6 cellular contexts compared by ENCODE assay signal in genomic region chr1:44820328-44820944, GRCh38. TPM values are rescaled to one million over a fixed set of nuclear protein-coding genes. Genes with fewer than 3 reads are reported as not detected.
A peak's percentile ranks its signal among the peaks of the same experiment; 100 is the strongest.
DNase-seq lines count a peak whose midpoint lies in the region; ATAC-seq, FAIRE-seq and TF ChIP-seq lines count a peak whose summit lies in the region.

No MANE protein-coding gene starts in this region.

- H3K4me1 Mint-ChIP-seq in astrocyte (ENCODE audit: low read depth, unreplicated experiment), result peaks cover 8% of the 10 kb centered on the region
- H3K4me1 Mint-ChIP-seq in naive B cell, result peaks cover 27 to 32% (median 30%) of the 10 kb centered on the region in 3 donors

- peak overlapping the region; percentile 99 for H3K27ac Mint-ChIP-seq in astrocyte (ENCODE audit: unreplicated experiment)
- peak overlapping the region; percentile 100 for H3K27ac Mint-ChIP-seq in naive B cell

- H3K27ac ChIP-seq in astrocyte (ENCODE audit: low read depth, low read length), result peak overlapping the region; percentile 99

- H3K9ac ChIP-seq in astrocyte (ENCODE audit: low read length), result peak overlapping the region; percentile 94

- no peaks in the 10 kb centered on the region for H3K27me3 ChIP-seq in astrocyte (ENCODE audit: insufficient read depth, low read length)

- no peaks in the 10 kb centered on the region for H3K79me2 ChIP-seq in astrocyte (ENCODE audit: insufficient read depth, low read length)

- peak overlapping the region; percentile 83 for H2AFZ ChIP-seq in astrocyte (ENCODE audit: low read depth, low read length)

- DNase-seq in astrocyte (ENCODE audit: low read depth) (no peak), naive B cell (no peak), RPMI8226 (no peak), NOMO-1 treated with dmso at 0.1 percent for 144 hours (lab: John Stamatoyannopoulos, UW; ENCODE audit: unreplicated experiment) (no peak), NCI-H345 treated with DMSO at 0.1 percent for 48 hours (lab: John Stamatoyannopoulos, UW; ENCODE audit: unreplicated experiment) (no peak)

- TF ChIP-seq CTCF in astrocyte (IDR thresholded peaks at IDR 0.05; ENCODE audit: insufficient read depth, low read depth, low read length), result no peak

- H3K4me3 ChIP-seq in astrocyte (ENCODE audit: insufficient read depth, low read depth, low read length), result peak overlapping the region; percentile 60

- peaks cover 8% of the 10 kb centered on the region for H3K36me3 ChIP-seq in astrocyte (ENCODE audit: insufficient read depth, low read length)

- H3K4me2 ChIP-seq in astrocyte (ENCODE audit: low read length), result peak overlapping the region; percentile 84

- peak; percentile 8 for ATAC-seq in GM18909 (IDR thresholded peaks at IDR 0.05; ENCODE audit: poor library complexity, unreplicated experiment)
- no peak for ATAC-seq in naive B cell (ENCODE audit: low read depth in 2 of 2)

- H3K4me3 Mint-ChIP-seq in astrocyte (ENCODE audit: unreplicated experiment) (peak overlapping the region; percentile 81), naive B cell (peak overlapping the region; percentile 84 to 96 (median 93))

- H3K9me3 ChIP-seq in astrocyte (ENCODE audit: insufficient read depth, low read depth, low read length), result no peaks in the 10 kb centered on the region

- H3K4me1 ChIP-seq in astrocyte (ENCODE audit: insufficient read depth, low read length), result peaks cover 11% of the 10 kb centered on the region

- H4K20me1 ChIP-seq in astrocyte (ENCODE audit: insufficient read depth, low read length), result no peaks in the 10 kb centered on the region

- no peak for FAIRE-seq in astrocyte (lab: Jason Lieb, UNC)

- H3K27me3 Mint-ChIP-seq in astrocyte (ENCODE audit: low read depth, unreplicated experiment) (peaks cover 2% of the 10 kb centered on the region), naive B cell (peaks cover 0 to 5% (median 0%) of the 10 kb centered on the region in 3 donors)

- H3K36me3 Mint-ChIP-seq in astrocyte (ENCODE audit: low read depth, unreplicated experiment), result peaks cover 5% of the 10 kb centered on the region
- no peaks in the 10 kb centered on the region for H3K36me3 Mint-ChIP-seq in naive B cell

- H3K9me3 Mint-ChIP-seq in astrocyte (ENCODE audit: unreplicated experiment) (peaks cover 3% of the 10 kb centered on the region), naive B cell (no peaks in the 10 kb centered on the region)

RNA-seq across cellular contexts. Expression of gene BTBD19, which starts 12.1 kb away (rescaled TPM):
- total RNA-seq in astrocyte, result 30.3 and 30.6 TPM in 2 replicates
- under 1 TPM in 3 of 6 donors, not detected in 3; 0.09 to 0.57 (median 0.31) TPM for polyA plus RNA-seq in naive B cell (ENCODE audit: low read depth in 6 of 6)

RNA-seq across cellular contexts. Expression of gene DYNLT4, which starts 13.3 kb away (rescaled TPM):
- 0.50 and 0.53 TPM in 2 replicates for total RNA-seq in astrocyte
- polyA plus RNA-seq in naive B cell (ENCODE audit: low read depth in 6 of 6), result not detected

RNA-seq across cellular contexts. Expression of gene PLK3, which starts 20.3 kb away (rescaled TPM):
- 62.0 and 66.4 TPM in 2 replicates for total RNA-seq in astrocyte
- 1 to 10 TPM; 2.6 to 9.2 (median 5.0) TPM for polyA plus RNA-seq in naive B cell (ENCODE audit: low read depth in 6 of 6)

RNA-seq across cellular contexts. Expression of gene PTCH2, which starts 22.6 kb away (rescaled TPM):
- total RNA-seq in astrocyte, result 0.65 and 0.89 TPM in 2 replicates
- polyA plus RNA-seq in naive B cell (ENCODE audit: low read depth in 6 of 6), result under 1 TPM in 1 of 6 donors, not detected in 5; 0.27 TPM

RNA-seq across cellular contexts. Expression of gene BEST4, which starts 32.5 kb away (rescaled TPM):
- total RNA-seq in astrocyte, result 0.26 TPM in 1 of 2 replicates, not detected in the other
- polyA plus RNA-seq in naive B cell (ENCODE audit: low read depth in 6 of 6), result under 1 TPM in 1 of 6 donors, not detected in 5; 0.12 TPM
